Comparison of ENCODE assay signal across 1 cellular context in genomic region chr5:180810210-180811011, GRCh38.
TF ChIP-seq lines count a peak whose summit lies in the region.

No MANE protein-coding gene starts in this region.

TF ChIP-seq in WTC11, 78 proteins besides CTCF, POLR2A, EP300 and RAD21 (continued from another document and continues in another):
- TF ChIP-seq AFF4 (CRISPR knock-in tag; IDR thresholded peaks at IDR 0.05; ENCODE audit: borderline replicate concordance) (no peak), E2F4 (CRISPR knock-in tag; IDR thresholded peaks at IDR 0.05; ENCODE audit: borderline replicate concordance, low read depth) (no peak), NFYB (CRISPR knock-in tag; conservative IDR thresholded peaks at IDR 0.05; ENCODE audit: low read depth) (no peak), SP1 (CRISPR knock-in tag; conservative IDR thresholded peaks at IDR 0.05) (peak; percentile 80), TCF7 (CRISPR knock-in tag; IDR thresholded peaks at IDR 0.05; ENCODE audit: low read depth) (no peak), GTF2I (CRISPR knock-in tag; conservative IDR thresholded peaks at IDR 0.05) (no peak), FOXK1 (CRISPR knock-in tag; IDR thresholded peaks at IDR 0.05) (no peak; the same call in 1 of the 2 replicates), CREB1 (CRISPR knock-in tag; IDR thresholded peaks at IDR 0.05) (no peak), PRRX2 (CRISPR knock-in tag; IDR thresholded peaks at IDR 0.05) (no peak), FOXP1 (CRISPR knock-in tag; IDR thresholded peaks at IDR 0.05; ENCODE audit: borderline replicate concordance) (peak; percentile 15; the same call in 1 of the 2 replicates), EMX1 (CRISPR knock-in tag; IDR thresholded peaks at IDR 0.05) (no peak), GABPB1 (CRISPR knock-in tag; IDR thresholded peaks at IDR 0.05) (no peak; the same call in none of the 2 replicates), ZNF317 (CRISPR knock-in tag; IDR thresholded peaks at IDR 0.05; ENCODE audit: borderline replicate concordance, low read depth) (0 out of 2 replicates have a peak, but pooled peaks have one; percentile 43), FOXP4 (CRISPR knock-in tag; IDR thresholded peaks at IDR 0.05) (peak; percentile 53), MLX (CRISPR knock-in tag; IDR thresholded peaks at IDR 0.05) (0 out of 2 replicates have a peak, but pooled peaks have one; percentile 57), SMAD3 (CRISPR knock-in tag; IDR thresholded peaks at IDR 0.05; ENCODE audit: borderline replicate concordance) (peak; percentile 16; the same call in 1 of the 2 replicates), RELA (CRISPR knock-in tag; IDR thresholded peaks at IDR 0.05; ENCODE audit: borderline replicate concordance) (no peak; the same call in none of the 2 replicates), ZMAT4 (CRISPR knock-in tag; IDR thresholded peaks at IDR 0.05) (no peak), CREM (CRISPR knock-in tag; IDR thresholded peaks at IDR 0.05) (no peak; the same call in 1 of the 2 replicates), ERG (CRISPR knock-in tag; IDR thresholded peaks at IDR 0.05) (no peak), KAT7 (CRISPR knock-in tag; IDR thresholded peaks at IDR 0.05; ENCODE audit: borderline replicate concordance) (no peak; the same call in 1 of the 2 replicates), ZNF532 (CRISPR knock-in tag; IDR thresholded peaks at IDR 0.05; ENCODE audit: borderline replicate concordance) (no peak), ATF6 (CRISPR knock-in tag; IDR thresholded peaks at IDR 0.05) (no peak), NR2C2 (CRISPR knock-in tag; IDR thresholded peaks at IDR 0.05) (peak; percentile 75; the same call in 1 of the 2 replicates), ATF3 (CRISPR knock-in tag; conservative IDR thresholded peaks at IDR 0.05) (no peak), FOXJ3 (CRISPR knock-in tag; IDR thresholded peaks at IDR 0.05; ENCODE audit: borderline replicate concordance) (no peak), ZBTB43 (CRISPR knock-in tag; IDR thresholded peaks at IDR 0.05) (no peak), TP53 (CRISPR knock-in tag; IDR thresholded peaks at IDR 0.05) (no peak), ZNF232 (CRISPR knock-in tag; IDR thresholded peaks at IDR 0.05) (peak; percentile 18; the same call in 1 of the 2 replicates), ELF4 (CRISPR knock-in tag; IDR thresholded peaks at IDR 0.05; ENCODE audit: low read depth) (peak; percentile 74; the same call in 1 of the 2 replicates), E2F5 (CRISPR knock-in tag; IDR thresholded peaks at IDR 0.05) (peak; percentile 82), CDX4 (CRISPR knock-in tag; IDR thresholded peaks at IDR 0.05; ENCODE audit: borderline replicate concordance) (no peak)
